In genomic region chr19:56312787-56313343, GRCh38 we compare ENCODE assay signal across 16 cellular contexts. TPM values are rescaled to one million over a fixed set of nuclear protein-coding genes. Genes with fewer than 3 reads are reported as not detected.
DNase-seq lines count a peak whose midpoint lies in the region; ATAC-seq and TF ChIP-seq lines count a peak whose summit lies in the region.
"Had no signal": no experiment of that assay in that cellular context is flagged by ENCODE, and none has a peak within 500 bp of the region (broad histone marks: within the 10 kb centered on the region; RNA-seq: fewer than 3 reads in every experiment).

No MANE protein-coding gene starts in this region.

- CTCF ChIA-PET in CD8-positive, alpha-beta memory T cell (lab: Charles Lee) = no interaction called here

- H3K4me1 ChIP-seq in CD8-positive, alpha-beta memory T cell (ENCODE audit: insufficient read depth, low read length) = peaks cover 13% of the 10 kb centered on the region

- no peak for ATAC-seq in activated naive CD8-positive, alpha-beta T cell treated with anti-CD3 and anti-CD28 coated beads, Interleukin-2, amount 10 ng/mL, durations not matched to agents 7 days and 5 days (ENCODE audit: low read depth)
- ATAC-seq in GM19467 (IDR thresholded peaks at IDR 0.05; ENCODE audit: unreplicated experiment) = no peak
- ATAC-seq: sciatic nerve had no signal

- no peak overlapping the region for H3K27ac ChIP-seq in CD8-positive, alpha-beta memory T cell (ENCODE audit: low read depth, low read length)
- peak overlapping the region; percentile 96 for H3K27ac ChIP-seq in HL-60 (replicated peaks)

- H3K36me3 ChIP-seq in CD8-positive, alpha-beta memory T cell (ENCODE audit: insufficient read depth, low read length) = no peaks in the 10 kb centered on the region

- peaks cover 0 to 37% (median 13%) of the 10 kb centered on the region in 3 donors for H3K36me3 Mint-ChIP-seq in CD8-positive, alpha-beta memory T cell
- peaks cover 20% of the 10 kb centered on the region for H3K36me3 Mint-ChIP-seq in activated naive CD8-positive, alpha-beta T cell treated with anti-CD3 and anti-CD28 coated beads, Interleukin-2, amount 10 ng/mL, durations not matched to agents 7 days and 5 days
- peaks cover 46% of the 10 kb centered on the region for H3K36me3 Mint-ChIP-seq in nephron (ENCODE audit: low read depth)

- H3K27me3 Mint-ChIP-seq in CD8-positive, alpha-beta memory T cell = no peaks in the 10 kb centered on the region
- no peaks in the 10 kb centered on the region for H3K27me3 Mint-ChIP-seq in activated naive CD8-positive, alpha-beta T cell treated with anti-CD3 and anti-CD28 coated beads, Interleukin-2, amount 10 ng/mL, durations not matched to agents 7 days and 5 days
- no peaks in the 10 kb centered on the region for H3K27me3 Mint-ChIP-seq in nephron (ENCODE audit: low read depth)

- no peaks in the 10 kb centered on the region for H3K27me3 ChIP-seq in CD8-positive, alpha-beta memory T cell (ENCODE audit: insufficient read depth, low read length, poor library complexity, severe bottlenecking)
- H3K27me3 ChIP-seq in HL-60 (ENCODE audit: insufficient read depth, poor library complexity, severe bottlenecking) = no peaks in the 10 kb centered on the region

- TF ChIP-seq CTCF in HL-60 (IDR thresholded peaks at IDR 0.05; ENCODE audit: insufficient read depth, low read length) (no peak), nephron (IDR thresholded peaks at IDR 0.05; ENCODE audit: unreplicated experiment in 3 of 3) (no peak)

- H3K9me3 ChIP-seq in CD8-positive, alpha-beta memory T cell (ENCODE audit: low read length) = no peaks in the 10 kb centered on the region

- DNase-seq in CD8-positive, alpha-beta memory T cell = no peak
- DNase-seq in HL-60 (ENCODE audit: low read depth in 1 of 2, low spot score in 1 of 2) (no peak), GM03348 (ENCODE audit: low spot score) (no peak), NCI-H187 (lab: John Stamatoyannopoulos, UW) (no peak)
- no peak for DNase-seq in activated naive CD8-positive, alpha-beta T cell treated with anti-CD3 and anti-CD28 coated beads, Interleukin-2, amount 10 ng/mL, durations not matched to agents 7 days and 5 days
- DNase-seq: GDM1; H7; Kasumi-1; NCI-H2029; NCI-H69; RPMI8226; stimulated activated naive CD4-positive, alpha-beta T cell had no signal

- POLR2A ChIA-PET in CD8-positive, alpha-beta memory T cell (lab: Charles Lee) = interaction anchor here (0.5 kb wide), 1 partner anchor 678 kb away, joined by 4 read pairs; no protein-coding TSS in a partner anchor
- POLR2A ChIA-PET in activated naive CD8-positive, alpha-beta T cell treated with anti-CD3 and anti-CD28 coated beads, Interleukin-2, amount 10 ng/mL, durations not matched to agents 7 days and 5 days (lab: Charles Lee) = interaction anchor here (0.6 to 1.5 kb wide), 3 partner anchors 60 to 928 kb away, joined by 3 read pairs; partner anchors contain the start of gene ZNF805

- peak overlapping the region; percentile 35 to 94 (median 89) for H3K4me3 Mint-ChIP-seq in CD8-positive, alpha-beta memory T cell
- peak overlapping the region; percentile 99 for H3K4me3 Mint-ChIP-seq in activated naive CD8-positive, alpha-beta T cell treated with anti-CD3 and anti-CD28 coated beads, Interleukin-2, amount 10 ng/mL, durations not matched to agents 7 days and 5 days
- peak overlapping the region; percentile 88 to 98 (median 95) for H3K4me3 Mint-ChIP-seq in nephron

- H3K9me3 Mint-ChIP-seq in CD8-positive, alpha-beta memory T cell = no peaks in the 10 kb centered on the region
- H3K9me3 Mint-ChIP-seq in activated naive CD8-positive, alpha-beta T cell treated with anti-CD3 and anti-CD28 coated beads, Interleukin-2, amount 10 ng/mL, durations not matched to agents 7 days and 5 days = no peaks in the 10 kb centered on the region
- H3K9me3 Mint-ChIP-seq in nephron = no peaks in the 10 kb centered on the region

- no peak overlapping the region for H3K4me3 ChIP-seq in CD8-positive, alpha-beta memory T cell (ENCODE audit: low read length)
- no peak overlapping the region for H3K4me3 ChIP-seq in HL-60 (replicated peaks; ENCODE audit: insufficient read depth, low read length)

- H3K4me1 Mint-ChIP-seq in CD8-positive, alpha-beta memory T cell = peaks cover 18 to 36% (median 25%) of the 10 kb centered on the region in 3 donors
- H3K4me1 Mint-ChIP-seq in activated naive CD8-positive, alpha-beta T cell treated with anti-CD3 and anti-CD28 coated beads, Interleukin-2, amount 10 ng/mL, durations not matched to agents 7 days and 5 days = peaks cover 16% of the 10 kb centered on the region
- peaks cover 24% of the 10 kb centered on the region for H3K4me1 Mint-ChIP-seq in nephron

- peak overlapping the region in 6 of 8 donors; percentile 30 to 100 (median 96) for H3K27ac Mint-ChIP-seq in CD8-positive, alpha-beta memory T cell
- peak overlapping the region; percentile 82 for H3K27ac Mint-ChIP-seq in activated naive CD8-positive, alpha-beta T cell treated with anti-CD3 and anti-CD28 coated beads, Interleukin-2, amount 10 ng/mL, durations not matched to agents 7 days and 5 days
- peak overlapping the region; percentile 99 to 100 (median 99) for H3K27ac Mint-ChIP-seq in nephron

RNA-seq across cellular contexts. Expression of gene ZSCAN5A, which starts 1.8 kb away (rescaled TPM):
- 10 to 100 TPM; 11.2 to 11.6 TPM for total RNA-seq in CD8-positive, alpha-beta memory T cell
- polyA plus RNA-seq in CD8-positive, alpha-beta memory T cell = 10.4 TPM
- 10 to 100 TPM in 1 of 2 experiments, 1 to 10 TPM in 1; 9.7 to 11.7 TPM for total RNA-seq in activated naive CD8-positive, alpha-beta T cell treated with anti-CD3 and anti-CD28 coated beads, Interleukin-2, amount 10 ng/mL, durations not matched to agents 7 days and 5 days

RNA-seq across cellular contexts. Expression of gene EDDM13, which starts 40.3 kb away (rescaled TPM):
- under 1 TPM; 0.59 to 0.64 TPM for total RNA-seq in CD8-positive, alpha-beta memory T cell
- polyA plus RNA-seq in CD8-positive, alpha-beta memory T cell = 1.8 TPM
- total RNA-seq in activated naive CD8-positive, alpha-beta T cell treated with anti-CD3 and anti-CD28 coated beads, Interleukin-2, amount 10 ng/mL, durations not matched to agents 7 days and 5 days = 1 to 10 TPM; 1.2 to 1.7 TPM
- total RNA-seq: epithelial cell of proximal tubule, H7, sciatic nerve had no signal
